20 cellular contexts compared by ENCODE assay signal in genomic region chr2:119723121-119723635, GRCh38. TPM values are rescaled to one million over a fixed set of nuclear protein-coding genes. Genes with fewer than 3 reads are reported as not detected.
DNase-seq lines count a peak whose midpoint lies in the region; ATAC-seq and TF ChIP-seq lines count a peak whose summit lies in the region.
"Had no signal": no experiment of that assay in that cellular context is flagged by ENCODE, and none has a peak within 500 bp of the region (broad histone marks: within the 10 kb centered on the region; RNA-seq: fewer than 3 reads in every experiment).

No MANE protein-coding gene starts in this region.

- ATAC-seq in activated T-helper 17 cell treated with anti-CD3 and anti-CD28 coated beads, Interleukin-2, amount 50 U/mL, for 72 hours (replicated peaks), result no peak
- ATAC-seq in right lobe of liver (peak in 2 of 4 donors; percentile 14 to 46), psoas muscle (no peak), aorta (ENCODE audit: low FRiP score) (no peak), GM19452 (IDR thresholded peaks at IDR 0.05; ENCODE audit: unreplicated experiment) (no peak)
- no peak for ATAC-seq in activated naive CD4-positive, alpha-beta T cell treated with anti-CD3 and anti-CD28 coated beads, Interleukin-2, amount 50 U/mL, for 72 hours

- H3K4me3 ChIP-seq in right lobe of liver (no peak overlapping the region), psoas muscle (no peak overlapping the region), aorta (ENCODE audit: low read length in 2 of 2) (no peak overlapping the region)
- H3K4me3 ChIP-seq: HAP-1, SJCRH30 had no signal

- DNase-seq in right lobe of liver (peak in 1 of 3 donors; percentile 32), psoas muscle (no peak), aorta (no peak)
- no peak for DNase-seq in activated naive CD4-positive, alpha-beta T cell treated with anti-CD3 and anti-CD28 coated beads, Interleukin-2, amount 50 U/mL, for 72 hours (ENCODE audit: low spot score in 2 of 2)
- DNase-seq: CD4-positive, CD25-positive, alpha-beta regulatory T cell; DMS79; IMR-90; NCI-H1105; NCI-H146; NCI-H2081; NCI-H2171; NCI-H345; NCI-H524 treated with DMSO at 0.1 percent for 48 hours; NCI-H82; OCI-M1; SJCRH30 had no signal

- H3K9me3 ChIP-seq in right lobe of liver (no peaks in the 10 kb centered on the region), psoas muscle (no peaks in the 10 kb centered on the region), aorta (ENCODE audit: control insufficient read depth, low read length) (no peaks in the 10 kb centered on the region)
- H3K9me3 ChIP-seq: HAP-1, SJCRH30 had no signal

- H3K9me3 Mint-ChIP-seq in activated T-helper 17 cell treated with anti-CD3 and anti-CD28 coated beads, Interleukin-2, amount 50 U/mL, for 72 hours, result no peaks in the 10 kb centered on the region
- H3K9me3 Mint-ChIP-seq in brain, result peaks cover 0 to 4% (median 2%) of the 10 kb centered on the region in 5 experiments
- no peaks in the 10 kb centered on the region for H3K9me3 Mint-ChIP-seq in activated naive CD4-positive, alpha-beta T cell treated with anti-CD3 and anti-CD28 coated beads, Interleukin-2, amount 50 U/mL, for 72 hours
- H3K9me3 Mint-ChIP-seq: CD4-positive, CD25-positive, alpha-beta regulatory T cell had no signal

- H3K36me3 ChIP-seq in right lobe of liver, result no peaks in the 10 kb centered on the region
- H3K36me3 ChIP-seq in psoas muscle (ENCODE audit: insufficient read depth in 1 of 2, low read depth in 1 of 2), result no peaks in the 10 kb centered on the region
- no peaks in the 10 kb centered on the region for H3K36me3 ChIP-seq in aorta (ENCODE audit: control insufficient read depth in 1 of 2, insufficient read depth in 2 of 2, low read length in 1 of 2)
- H3K36me3 ChIP-seq: HAP-1, SJCRH30 had no signal

- WGBS in right lobe of liver (ENCODE audit: insufficient coverage, low coverage, low lambda C conversion rate, missing lambda C conversion rate), result 64% methylated on average over 10 of the region's 10 CpGs
- 38 to 49% (median 39%) methylated on average over 10 of the region's 10 CpGs for WGBS in psoas muscle, 3 donors
- WGBS in aorta, 2 donors, result 34 to 42% methylated on average over 10 of the region's 10 CpGs

- no peak for TF ChIP-seq POLR2A in right lobe of liver (IDR thresholded peaks at IDR 0.05)

- H3K4me1 ChIP-seq in right lobe of liver, result peaks cover 0 to 34% (median 17%) of the 10 kb centered on the region in 4 donors
- peaks cover 19% of the 10 kb centered on the region for H3K4me1 ChIP-seq in psoas muscle
- no peaks in the 10 kb centered on the region for H3K4me1 ChIP-seq in aorta (ENCODE audit: control insufficient read depth in 1 of 2, insufficient read depth in 2 of 2, low read length in 2 of 2)
- H3K4me1 ChIP-seq: HAP-1 had no signal

- no peaks in the 10 kb centered on the region for H3K36me3 Mint-ChIP-seq in activated T-helper 17 cell treated with anti-CD3 and anti-CD28 coated beads, Interleukin-2, amount 50 U/mL, for 72 hours (ENCODE audit: low read depth)
- no peaks in the 10 kb centered on the region for H3K36me3 Mint-ChIP-seq in brain
- no peaks in the 10 kb centered on the region for H3K36me3 Mint-ChIP-seq in activated naive CD4-positive, alpha-beta T cell treated with anti-CD3 and anti-CD28 coated beads, Interleukin-2, amount 50 U/mL, for 72 hours

- peak overlapping the region; percentile 49 for H3K4me3 Mint-ChIP-seq in activated T-helper 17 cell treated with anti-CD3 and anti-CD28 coated beads, Interleukin-2, amount 50 U/mL, for 72 hours
- H3K4me3 Mint-ChIP-seq in brain, result peak overlapping the region in 2 of 5 experiments; percentile 22 to 39
- H3K4me3 Mint-ChIP-seq: CD4-positive, CD25-positive, alpha-beta regulatory T cell had no signal

- peak overlapping the region in 2 of 3 donors; percentile 50 to 68 for H3K27ac ChIP-seq in right lobe of liver
- H3K27ac ChIP-seq in psoas muscle, result peak overlapping the region; percentile 67
- no peak overlapping the region for H3K27ac ChIP-seq in aorta (ENCODE audit: low read depth in 1 of 2, low read length in 2 of 2)
- H3K27ac ChIP-seq: SJCRH30 had no signal

- no peak for TF ChIP-seq CTCF in brain (conservative IDR thresholded peaks at IDR 0.05)
- TF ChIP-seq CTCF in right lobe of liver (IDR thresholded peaks at IDR 0.05), result no peak
- TF ChIP-seq CTCF in psoas muscle (IDR thresholded peaks at IDR 0.05), result no peak

- intact Hi-C loops in right lobe of liver (cut with DNase I) (no loop called here), psoas muscle (cut with DNase I) (no loop called here), aorta (cut with DNase I) (no loop called here)

- H3K27me3 ChIP-seq in right lobe of liver (no peaks in the 10 kb centered on the region), psoas muscle (ENCODE audit: insufficient read depth in 3 of 3, low read length in 2 of 3) (no peaks in the 10 kb centered on the region), aorta (ENCODE audit: control insufficient read depth in 1 of 2, insufficient read depth in 2 of 2, low read length in 1 of 2) (no peaks in the 10 kb centered on the region)
- H3K27me3 ChIP-seq: SJCRH30 had no signal

- H3K27me3 Mint-ChIP-seq in activated T-helper 17 cell treated with anti-CD3 and anti-CD28 coated beads, Interleukin-2, amount 50 U/mL, for 72 hours, result no peaks in the 10 kb centered on the region
- no peaks in the 10 kb centered on the region for H3K27me3 Mint-ChIP-seq in brain

- peaks cover 22% of the 10 kb centered on the region for H3K4me1 Mint-ChIP-seq in activated T-helper 17 cell treated with anti-CD3 and anti-CD28 coated beads, Interleukin-2, amount 50 U/mL, for 72 hours
- peaks cover 20% of the 10 kb centered on the region for H3K4me1 Mint-ChIP-seq in brain

- H3K27ac Mint-ChIP-seq in activated T-helper 17 cell treated with anti-CD3 and anti-CD28 coated beads, Interleukin-2, amount 50 U/mL, for 72 hours, result peak overlapping the region; percentile 31
- H3K27ac Mint-ChIP-seq in brain, result peak overlapping the region in 4 of 5 experiments; percentile 65 to 81 (median 71)
- H3K27ac Mint-ChIP-seq in activated naive CD4-positive, alpha-beta T cell treated with anti-CD3 and anti-CD28 coated beads, Interleukin-2, amount 50 U/mL, for 72 hours, result peak overlapping the region in 1 of 2 donors; percentile 11

RNA-seq across cellular contexts. Expression of gene PTPN4, which starts 36.5 kb away (rescaled TPM):
- 10 to 100 TPM; 34.9 to 49.4 TPM for total RNA-seq in activated T-helper 17 cell treated with anti-CD3 and anti-CD28 coated beads, Interleukin-2, amount 50 U/mL, for 72 hours
- 4.4 TPM for polyA plus RNA-seq in brain (ENCODE audit: insufficient read depth, low read depth, low replicate concordance)
- 10 to 100 TPM in 5 of 6 experiments, 1 to 10 TPM in 1; 8.5 to 19.9 (median 14.8) TPM for total RNA-seq in right lobe of liver
- total RNA-seq in psoas muscle, result 10 to 100 TPM; 17.3 to 35.4 (median 29.2) TPM
- polyA plus RNA-seq in psoas muscle, result 1 to 10 TPM; 2.1 to 8.5 (median 2.8) TPM
- 10 to 100 TPM; 20.4 to 39.0 TPM for total RNA-seq in aorta
- polyA plus RNA-seq in aorta, result 1 to 10 TPM; 2.1 to 2.7 TPM
- 10 to 100 TPM; 27.3 to 32.9 TPM for total RNA-seq in activated naive CD4-positive, alpha-beta T cell treated with anti-CD3 and anti-CD28 coated beads, Interleukin-2, amount 50 U/mL, for 72 hours

RNA-seq across cellular contexts. Expression of gene TMEM177, which starts 44.2 kb away (rescaled TPM):
- total RNA-seq in activated T-helper 17 cell treated with anti-CD3 and anti-CD28 coated beads, Interleukin-2, amount 50 U/mL, for 72 hours, result 10 to 100 TPM in 1 of 2 donors, 1 to 10 TPM in 1; 7.5 to 11.2 TPM
- polyA plus RNA-seq in brain (ENCODE audit: insufficient read depth, low read depth, low replicate concordance) (6.9 TPM), psoas muscle (10 to 100 TPM; 12.2 to 23.7 (median 17.6) TPM), aorta (1 to 10 TPM; 3.2 to 8.1 TPM)
- total RNA-seq in right lobe of liver (10 to 100 TPM; 12.9 to 27.0 (median 17.9) TPM), psoas muscle (10 to 100 TPM in 2 of 4 donors, 1 to 10 TPM in 2; 9.3 to 13.8 (median 11.2) TPM), aorta (1 to 10 TPM; 5.8 to 6.0 TPM)
- total RNA-seq in activated naive CD4-positive, alpha-beta T cell treated with anti-CD3 and anti-CD28 coated beads, Interleukin-2, amount 50 U/mL, for 72 hours, result 10 to 100 TPM in 1 of 2 donors, 1 to 10 TPM in 1; 4.8 to 12.2 TPM

Comparison
In these comparisons a context has a peak if more than half of its experiments do, and no peak if none do; other contexts are left out.
1. H3K27ac ChIP-seq: peak in right lobe of liver (2 of 3) and psoas muscle (single experiment); none in aorta (0 of 2).